In the genomic region with DNA sequence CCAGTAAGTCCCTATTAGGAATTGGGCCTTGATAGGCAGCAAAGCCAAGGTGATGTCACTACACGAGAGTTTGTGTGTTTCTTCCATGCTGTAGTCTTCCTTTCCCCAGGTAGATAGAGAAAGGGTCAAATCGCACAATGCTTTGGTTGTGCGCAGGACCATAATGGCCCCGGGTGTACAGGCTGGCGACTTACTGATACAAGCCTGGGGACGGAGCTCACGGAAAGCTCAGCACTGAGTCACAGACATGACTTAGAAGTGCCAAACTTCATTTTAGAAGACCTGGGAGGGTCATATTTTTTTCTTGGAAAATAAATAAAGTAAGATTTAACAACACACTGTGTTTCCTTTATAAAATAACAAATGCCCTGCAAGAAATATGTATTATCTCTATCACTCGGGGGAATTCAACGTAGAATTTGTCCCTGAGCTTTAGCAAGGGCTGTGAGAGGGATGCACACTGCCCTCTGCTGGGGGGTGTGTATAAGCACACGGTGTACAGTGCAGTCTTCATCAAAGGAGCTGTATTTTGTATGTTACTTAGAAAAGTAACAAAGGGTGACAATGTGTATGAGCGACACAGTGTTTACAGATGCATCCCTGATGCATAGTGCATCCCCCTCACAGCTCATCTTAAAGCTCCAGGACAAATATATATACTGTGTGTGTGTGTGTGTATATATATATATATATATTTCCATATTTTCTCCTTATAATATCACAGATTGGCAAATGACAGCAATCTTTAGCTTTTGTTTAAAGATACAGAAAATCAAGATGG, we compare ENCODE assay signal across 9 cellular contexts.
DNase-seq lines count a peak whose midpoint lies in the region; ATAC-seq and TF ChIP-seq lines count a peak whose summit lies in the region.
"Had no signal": no experiment of that assay in that cellular context is flagged by ENCODE, and none has a peak within 500 bp of the region (broad histone marks: within the 10 kb centered on the region; RNA-seq: fewer than 3 reads in every experiment).

No MANE protein-coding gene starts in this region.

- peaks cover 10% of the 10 kb centered on the region for H3K27me3 Mint-ChIP-seq in CD4-positive, alpha-beta T cell
- peaks cover 12% of the 10 kb centered on the region for H3K27me3 Mint-ChIP-seq in activated CD4-positive, alpha-beta memory T cell treated with anti-CD3 and anti-CD28 coated beads, Interleukin-2, amount 10 ng/mL, durations not matched to agents 7 days and 5 days
- H3K27me3 Mint-ChIP-seq in natural killer cell treated with Interleukin-12 subunit alpha and Interleukin-12 subunit beta and Interleukin-15 and Interleukin-18, amount 100 ng/mL, for 72 hours, result no peaks in the 10 kb centered on the region

- POLR2A ChIA-PET in CD4-positive, alpha-beta T cell (lab: Charles Lee), result no interaction called here
- POLR2A ChIA-PET in activated CD4-positive, alpha-beta memory T cell treated with anti-CD3 and anti-CD28 coated beads, Interleukin-2, amount 10 ng/mL, durations not matched to agents 7 days and 5 days (lab: Charles Lee), result interaction anchor here (0.6 kb wide), 1 partner anchor 697 kb away, joined by 4 read pairs; no protein-coding TSS in a partner anchor

- no peak overlapping the region for H3K27ac Mint-ChIP-seq in CD4-positive, alpha-beta T cell
- no peak overlapping the region for H3K27ac Mint-ChIP-seq in activated CD4-positive, alpha-beta memory T cell treated with anti-CD3 and anti-CD28 coated beads, Interleukin-2, amount 10 ng/mL, durations not matched to agents 7 days and 5 days
- H3K27ac Mint-ChIP-seq in natural killer cell treated with Interleukin-12 subunit alpha and Interleukin-12 subunit beta and Interleukin-15 and Interleukin-18, amount 100 ng/mL, for 72 hours, result no peak overlapping the region
- H3K27ac Mint-ChIP-seq: activated naive CD8-positive, alpha-beta T cell had no signal

- no peaks in the 10 kb centered on the region for H3K9me3 Mint-ChIP-seq in CD4-positive, alpha-beta T cell
- H3K9me3 Mint-ChIP-seq in activated CD4-positive, alpha-beta memory T cell treated with anti-CD3 and anti-CD28 coated beads, Interleukin-2, amount 10 ng/mL, durations not matched to agents 7 days and 5 days, result no peaks in the 10 kb centered on the region
- H3K9me3 Mint-ChIP-seq in natural killer cell treated with Interleukin-12 subunit alpha and Interleukin-12 subunit beta and Interleukin-15 and Interleukin-18, amount 100 ng/mL, for 72 hours, result no peaks in the 10 kb centered on the region

- no peak overlapping the region for H3K4me3 ChIP-seq in epithelial cell of proximal tubule (ENCODE audit: low read depth, low read length)
- H3K4me3 ChIP-seq in testis, result no peak overlapping the region

- no peak overlapping the region for H3K4me3 Mint-ChIP-seq in CD4-positive, alpha-beta T cell
- H3K4me3 Mint-ChIP-seq in activated CD4-positive, alpha-beta memory T cell treated with anti-CD3 and anti-CD28 coated beads, Interleukin-2, amount 10 ng/mL, durations not matched to agents 7 days and 5 days, result no peak overlapping the region
- H3K4me3 Mint-ChIP-seq in natural killer cell treated with Interleukin-12 subunit alpha and Interleukin-12 subunit beta and Interleukin-15 and Interleukin-18, amount 100 ng/mL, for 72 hours, result no peak overlapping the region
- H3K4me3 Mint-ChIP-seq: activated naive CD8-positive, alpha-beta T cell had no signal

- no peak overlapping the region for H3K27ac ChIP-seq in CD4-positive, alpha-beta T cell (ENCODE audit: low read depth, low read length)
- no peak overlapping the region for H3K27ac ChIP-seq in testis

- DNase-seq in CD4-positive, alpha-beta T cell, result peak; percentile 5 to 37 (median 15)
- peak; percentile 29 for DNase-seq in NCI-H226
- DNase-seq in activated CD4-positive, alpha-beta memory T cell treated with anti-CD3 and anti-CD28 coated beads, Interleukin-2, amount 10 ng/mL, durations not matched to agents 7 days and 5 days, result peak; percentile 60
- DNase-seq in epithelial cell of proximal tubule (ENCODE audit: low read depth), result peak; percentile 25
- no peak for DNase-seq in natural killer cell treated with Interleukin-12 subunit alpha and Interleukin-12 subunit beta and Interleukin-15 and Interleukin-18, amount 100 ng/mL, for 72 hours (ENCODE audit: low spot score)
- peak; percentile 57 for DNase-seq in testis

- H3K4me1 Mint-ChIP-seq in CD4-positive, alpha-beta T cell (ENCODE audit: low read depth), result no peaks in the 10 kb centered on the region
- H3K4me1 Mint-ChIP-seq in activated CD4-positive, alpha-beta memory T cell treated with anti-CD3 and anti-CD28 coated beads, Interleukin-2, amount 10 ng/mL, durations not matched to agents 7 days and 5 days, result no peaks in the 10 kb centered on the region
- H3K4me1 Mint-ChIP-seq in natural killer cell treated with Interleukin-12 subunit alpha and Interleukin-12 subunit beta and Interleukin-15 and Interleukin-18, amount 100 ng/mL, for 72 hours (ENCODE audit: low read depth in 2 of 2), result no peaks in the 10 kb centered on the region

- intact Hi-C loops in CD4-positive, alpha-beta T cell (cut with DNase I, micrococcal nuclease), result loop anchor here in 1 of 2 experiments (5.0 to 10.0 kb wide), 2 partner anchors 672 to 1010 kb away; no protein-coding TSS in a partner anchor
- intact Hi-C loops in testis (cut with DNase I; ENCODE audit: low total_unique reads), result no loop called here

- H3K9me3 ChIP-seq in CD4-positive, alpha-beta T cell (ENCODE audit: control insufficient read depth, low read length), result no peaks in the 10 kb centered on the region
- no peaks in the 10 kb centered on the region for H3K9me3 ChIP-seq in testis

- TF ChIP-seq CTCF in CD4-positive, alpha-beta T cell (IDR thresholded peaks at IDR 0.05), result peak; percentile 54
- TF ChIP-seq CTCF in epithelial cell of proximal tubule (conservative IDR thresholded peaks at IDR 0.05; ENCODE audit: low read depth, low read length), result peak; percentile 93
- peak in 2 of 3 experiments; percentile 58 to 77 for TF ChIP-seq CTCF in testis (IDR thresholded peaks at IDR 0.05)

- H3K4me1 ChIP-seq in testis, result no peaks in the 10 kb centered on the region

- ATAC-seq in CD4-positive, alpha-beta T cell (ENCODE audit: poor library complexity), result peak; percentile 78
- ATAC-seq in GM18909 (IDR thresholded peaks at IDR 0.05; ENCODE audit: poor library complexity, unreplicated experiment) (peak; percentile 86), HG03097 (IDR thresholded peaks at IDR 0.05; ENCODE audit: low FRiP score, unreplicated experiment) (peak; percentile 82)
- peak; percentile 56 to 62 for ATAC-seq in natural killer cell treated with Interleukin-12 subunit alpha and Interleukin-12 subunit beta and Interleukin-15 and Interleukin-18, amount 100 ng/mL, for 72 hours

- TF ChIP-seq POLR2A in testis (IDR thresholded peaks at IDR 0.05), result no peak

- WGBS in testis, 2 donors, result 49 to 50% methylated on average over 10 to 11 of the region's 11 CpGs

- no peaks in the 10 kb centered on the region for H3K27me3 ChIP-seq in CD4-positive, alpha-beta T cell (ENCODE audit: control insufficient read depth, insufficient read depth, low read length)
- no peaks in the 10 kb centered on the region for H3K27me3 ChIP-seq in testis

- CTCF ChIA-PET in CD4-positive, alpha-beta T cell (lab: Charles Lee), result interaction anchor here (0.6 to 1.2 kb wide), 4 partner anchors 8 to 1012 kb away, joined by 3 to 7 read pairs (median 3); no protein-coding TSS in a partner anchor
- CTCF ChIA-PET in activated CD4-positive, alpha-beta memory T cell treated with anti-CD3 and anti-CD28 coated beads, Interleukin-2, amount 10 ng/mL, durations not matched to agents 7 days and 5 days (lab: Charles Lee), result interaction anchor here (0.6 to 1.5 kb wide), 30 partner anchors 8 to 834 kb away, joined by 3 to 20 read pairs (median 3); a partner anchor contains a TSS

- no peaks in the 10 kb centered on the region for H3K36me3 ChIP-seq in testis (ENCODE audit: low read depth, missing control alignments)

- H3K36me3 Mint-ChIP-seq in CD4-positive, alpha-beta T cell (ENCODE audit: low read depth), result no peaks in the 10 kb centered on the region
- no peaks in the 10 kb centered on the region for H3K36me3 Mint-ChIP-seq in activated CD4-positive, alpha-beta memory T cell treated with anti-CD3 and anti-CD28 coated beads, Interleukin-2, amount 10 ng/mL, durations not matched to agents 7 days and 5 days (ENCODE audit: low read depth)
- H3K36me3 Mint-ChIP-seq in natural killer cell treated with Interleukin-12 subunit alpha and Interleukin-12 subunit beta and Interleukin-15 and Interleukin-18, amount 100 ng/mL, for 72 hours, result no peaks in the 10 kb centered on the region
- H3K36me3 Mint-ChIP-seq: activated naive CD8-positive, alpha-beta T cell had no signal
